22 cellular contexts compared by ENCODE assay signal in the genomic region with DNA sequence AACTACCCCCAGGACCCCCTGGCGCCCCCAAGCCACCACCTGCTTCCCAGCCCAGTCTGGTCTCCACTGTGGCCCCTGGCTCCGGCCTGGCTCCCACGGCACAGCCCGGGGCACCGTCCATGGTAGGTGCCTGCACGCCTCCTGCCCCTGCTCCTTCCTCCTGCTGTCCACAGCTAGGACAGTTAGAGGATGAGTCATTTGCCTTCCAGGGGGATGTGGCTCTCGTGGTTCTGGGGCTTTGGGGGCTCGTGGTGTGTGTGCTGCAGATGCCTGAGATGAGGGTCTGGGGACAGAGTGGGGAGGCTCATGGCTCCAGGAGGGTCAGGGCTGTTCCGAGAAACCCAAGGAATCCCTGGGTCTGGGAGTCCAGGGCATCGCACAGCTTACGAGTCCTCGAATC.
"Had no signal": no experiment of that assay in that cellular context is flagged by ENCODE, and none has a peak within 500 bp of the region (broad histone marks: within the 10 kb centered on the region; RNA-seq: fewer than 3 reads in every experiment).

No MANE protein-coding gene starts in this region.

- DNase-seq: activated CD4-positive, alpha-beta T cell treated with anti-CD3 and anti-CD28 coated beads for 48 hours; activated CD4-positive, alpha-beta T cell treated with anti-CD3 and anti-CD28 coated beads, Interleukin-2, amount 50 U/mL, for 4 hours; activated CD4-positive, CD25-positive, alpha-beta regulatory T cell treated with anti-CD3 and anti-CD28 coated beads, Interleukin-2, amount 50 U/mL, for 72 hours; activated CD8-positive, alpha-beta memory T cell treated with anti-CD3 and anti-CD28 coated beads, Interleukin-2, amount 50 U/mL, for 48 hours; activated CD8-positive, alpha-beta T cell treated with anti-CD3 and anti-CD28 coated beads, Interleukin-2, amount 10 ng/mL, durations not matched to agents 7 days and 5 days; activated naive CD4-positive, alpha-beta T cell treated with anti-CD3 and anti-CD28 coated beads, Interleukin-2, amount 50 U/mL, for 16 hours; activated T-cell treated with anti-CD3 and anti-CD28 coated beads, Interleukin-2, amount 50 U/mL, for 1 hour; amniotic stem cell; Kasumi-1; KBM-7; NCI-H1092; NCI-H1417; NCI-H1694; NCI-H2029; NCI-H524; PC-9; SHP77 treated with DMSO at 0.1 percent for 48 hours; T-helper 9 cell had no signal

- ATAC-seq: activated CD8-positive, alpha-beta T cell treated with anti-CD3 and anti-CD28 coated beads, Interleukin-2, amount 10 ng/mL, durations not matched to agents 7 days and 5 days; WTC11 had no signal

- H3K4me1 Mint-ChIP-seq: WTC11 had no signal

- H3K27ac ChIP-seq: PC-9 had no signal

- H3K4me2 ChIP-seq: PC-9 had no signal

- H2AFZ ChIP-seq: PC-9 had no signal

- H3K4me3 ChIP-seq: PC-9 had no signal

- H3K27me3 Mint-ChIP-seq: central memory CD8-positive, alpha-beta T cell had no signal

- H3K27ac Mint-ChIP-seq: brain; T-helper 1 cell treated with Interleukin-12 subunit alpha and Interleukin-12 subunit beta and Interleukin-4 antibody, amounts not matched to agents 30 μg/mL and 1 μg/mL, for 36 hours; WTC11 had no signal

- H3K4me3 Mint-ChIP-seq: activated CD8-positive, alpha-beta T cell treated with anti-CD3 and anti-CD28 coated beads, Interleukin-2, amount 10 ng/mL, durations not matched to agents 7 days and 5 days; brain; central memory CD8-positive, alpha-beta T cell; T-helper 1 cell treated with Interleukin-12 subunit alpha and Interleukin-12 subunit beta and Interleukin-4 antibody, amounts not matched to agents 30 μg/mL and 1 μg/mL, for 36 hours; WTC11 had no signal
